1 cellular context compared by ENCODE assay signal in genomic region chr11:57566564-57567209, GRCh38.
TF ChIP-seq lines count a peak whose summit lies in the region.

No MANE protein-coding gene starts in this region.

TF ChIP-seq in liver, 16 proteins besides CTCF, POLR2A, EP300 and RAD21 (continued from another document):
- TF ChIP-seq ZBTB33 (IDR thresholded peaks at IDR 0.05) (no peak), EGR1 (IDR thresholded peaks at IDR 0.05; ENCODE audit: low read depth in 2 of 2) (no peak), HNF4A (conservative IDR thresholded peaks at IDR 0.05) (no peak), RXRA (IDR thresholded peaks at IDR 0.05) (no peak), JUND (IDR thresholded peaks at IDR 0.05) (no peak), FOXA1 (IDR thresholded peaks at IDR 0.05) (no peak), GABPA (IDR thresholded peaks at IDR 0.05 in 1 of 2, conservative IDR thresholded peaks at IDR 0.05 in 1 of 2) (no peak), SP1 (IDR thresholded peaks at IDR 0.05) (no peak), TAF1 (conservative IDR thresholded peaks at IDR 0.05) (no peak), MAX (IDR thresholded peaks at IDR 0.05) (no peak), FOXA2 (IDR thresholded peaks at IDR 0.05) (no peak)
